Comparison of ENCODE assay signal across 1 cellular context in genomic region chr6:30877419-30878262, GRCh38.
TF ChIP-seq lines count a peak whose summit lies in the region.

No MANE protein-coding gene starts in this region.

TF ChIP-seq in HepG2, 621 proteins besides CTCF, POLR2A, EP300 and RAD21 (continued from another document and continues in another):
- TF ChIP-seq ZNF318 (CRISPR knock-in tag; IDR thresholded peaks at IDR 0.05) = no peak
- TF ChIP-seq ZNF335 (CRISPR knock-in tag; IDR thresholded peaks at IDR 0.05) = no peak
- TF ChIP-seq PAX8 (CRISPR knock-in tag; IDR thresholded peaks at IDR 0.05; ENCODE audit: borderline replicate concordance) = no peak
- TF ChIP-seq HDAC6 (IDR thresholded peaks at IDR 0.05; ENCODE audit: low read depth, low read length) = no peak
- TF ChIP-seq PRMT3 (CRISPR knock-in tag; IDR thresholded peaks at IDR 0.05; ENCODE audit: borderline replicate concordance, low read depth) = no peak
- TF ChIP-seq THYN1 (CRISPR knock-in tag; IDR thresholded peaks at IDR 0.05; ENCODE audit: borderline replicate concordance, low read depth) = no peak
- TF ChIP-seq MAFF (IDR thresholded peaks at IDR 0.05; ENCODE audit: low read depth, low read length) = no peak
- no peak for TF ChIP-seq NFIC (IDR thresholded peaks at IDR 0.05; ENCODE audit: low read length)
- peak; percentile 79 for TF ChIP-seq GATAD2A (CRISPR knock-in tag; IDR thresholded peaks at IDR 0.05)
- peak; percentile 70; the same call in 1 of the 2 replicates for TF ChIP-seq RXRB (CRISPR knock-in tag; IDR thresholded peaks at IDR 0.05; ENCODE audit: borderline replicate concordance)
- TF ChIP-seq ZNF687 (CRISPR knock-in tag; IDR thresholded peaks at IDR 0.05) = no peak; the same call in 1 of the 2 replicates
- TF ChIP-seq HNF4G (IDR thresholded peaks at IDR 0.05; ENCODE audit: borderline replicate concordance, low read depth, low read length) = no peak
- no peak for TF ChIP-seq HNF4G (CRISPR knock-in tag; IDR thresholded peaks at IDR 0.05; ENCODE audit: borderline replicate concordance, low read depth)
- TF ChIP-seq ZNF614 (CRISPR knock-in tag; IDR thresholded peaks at IDR 0.05; ENCODE audit: borderline replicate concordance) = 0 out of 2 replicates have a peak, but pooled peaks have one; percentile 36
- TF ChIP-seq ZNF841 (CRISPR knock-in tag; IDR thresholded peaks at IDR 0.05; ENCODE audit: borderline replicate concordance) = no peak
- no peak for TF ChIP-seq NFIB (CRISPR knock-in tag; IDR thresholded peaks at IDR 0.05; ENCODE audit: borderline replicate concordance)
- TF ChIP-seq ZBTB2 (CRISPR knock-in tag; IDR thresholded peaks at IDR 0.05; ENCODE audit: low read depth) = no peak
- peak; percentile 64 for TF ChIP-seq SPEN (CRISPR knock-in tag; IDR thresholded peaks at IDR 0.05; ENCODE audit: low read depth)
- peak; percentile 69 for TF ChIP-seq ZNF331 (CRISPR knock-in tag; IDR thresholded peaks at IDR 0.05)
- peak; percentile 52; the same call in 1 of the 2 replicates for TF ChIP-seq KMT2B (CRISPR knock-in tag; IDR thresholded peaks at IDR 0.05)
- no peak for TF ChIP-seq USF2 (IDR thresholded peaks at IDR 0.05; ENCODE audit: low read depth, low read length)
- TF ChIP-seq USF2 (CRISPR knock-in tag; IDR thresholded peaks at IDR 0.05; ENCODE audit: borderline replicate concordance) = no peak
- no peak for TF ChIP-seq SRY (CRISPR knock-in tag; IDR thresholded peaks at IDR 0.05)
- no peak for TF ChIP-seq TAF15 (IDR thresholded peaks at IDR 0.05; ENCODE audit: low read depth, low read length, poor library complexity, severe bottlenecking)
- no peak for TF ChIP-seq FIP1L1 (IDR thresholded peaks at IDR 0.05; ENCODE audit: borderline replicate concordance, insufficient read depth, low read depth, low read length)
- TF ChIP-seq IRF1 (CRISPR knock-in tag; IDR thresholded peaks at IDR 0.05; ENCODE audit: low read depth) = peak; percentile 98
- TF ChIP-seq TOPORS (CRISPR knock-in tag; IDR thresholded peaks at IDR 0.05) = no peak; the same call in 1 of the 2 replicates
- TF ChIP-seq PHF5A (CRISPR knock-in tag; IDR thresholded peaks at IDR 0.05; ENCODE audit: low read depth, unreplicated experiment) = no peak
- peak; percentile 80; the same call in 1 of the 2 replicates for TF ChIP-seq ZNF788 (CRISPR knock-in tag; IDR thresholded peaks at IDR 0.05; ENCODE audit: borderline replicate concordance)
- TF ChIP-seq SOX13 (IDR thresholded peaks at IDR 0.05) = no peak
- no peak; a peak in 2 of 4 replicates for TF ChIP-seq SOX13 (CRISPR knock-in tag; conservative IDR thresholded peaks at IDR 0.05 in 1 of 2, IDR thresholded peaks at IDR 0.05 in 1 of 2)
- peak; percentile 88; the same call in 1 of the 2 replicates for TF ChIP-seq KDM3A (CRISPR knock-in tag; IDR thresholded peaks at IDR 0.05; ENCODE audit: low read depth)
- TF ChIP-seq DPF2 (CRISPR knock-in tag; IDR thresholded peaks at IDR 0.05; ENCODE audit: borderline replicate concordance, low read depth) = no peak
- no peak for TF ChIP-seq MXD3 (CRISPR knock-in tag; IDR thresholded peaks at IDR 0.05)
- no peak for TF ChIP-seq HMGXB3 (CRISPR knock-in tag; IDR thresholded peaks at IDR 0.05; ENCODE audit: borderline replicate concordance)
- TF ChIP-seq PTBP1 (IDR thresholded peaks at IDR 0.05; ENCODE audit: low read depth, low read length, poor library complexity, severe bottlenecking) = no peak
- TF ChIP-seq AGO2 (optimal IDR thresholded peaks at IDR 0.05; ENCODE audit: low read depth, low read length) = no peak
- no peak for TF ChIP-seq SCMH1 (CRISPR knock-in tag; IDR thresholded peaks at IDR 0.05; ENCODE audit: borderline replicate concordance)
- no peak for TF ChIP-seq SKI (IDR thresholded peaks at IDR 0.05; ENCODE audit: partially characterized antibody)
- no peak for TF ChIP-seq ZNF883 (CRISPR knock-in tag; IDR thresholded peaks at IDR 0.05; ENCODE audit: not compliant biosample characterization)
- no peak for TF ChIP-seq HNRNPLL (IDR thresholded peaks at IDR 0.05; ENCODE audit: low read depth, low read length, poor library complexity, severe bottlenecking)
